Comparison of ENCODE assay signal across 1 cellular context in genomic region chr19:489418-490196, GRCh38.
TF ChIP-seq lines count a peak whose summit lies in the region.

No MANE protein-coding gene starts in this region.

TF ChIP-seq in endothelial cell of umbilical vein, 7 proteins besides CTCF, POLR2A, EP300 and RAD21:
- TF ChIP-seq JUN (IDR thresholded peaks at IDR 0.05; ENCODE audit: borderline replicate concordance, insufficient read depth, insufficient read length, low read depth) (no peak), EZH2 (IDR thresholded peaks at IDR 0.05; ENCODE audit: borderline replicate concordance, low read depth, low read length, severe bottlenecking) (no peak), POLR2AphosphoS5 (IDR thresholded peaks at IDR 0.05; ENCODE audit: insufficient read depth, low read depth, low read length) (no peak), MAX (IDR thresholded peaks at IDR 0.05; ENCODE audit: insufficient read depth, insufficient read length) (no peak), GATA2 (IDR thresholded peaks at IDR 0.05; ENCODE audit: insufficient read depth, insufficient read length, low read depth, low read length) (no peak), MYC (IDR thresholded peaks at IDR 0.05; ENCODE audit: low read depth, low read length) (no peak), FOS (IDR thresholded peaks at IDR 0.05; ENCODE audit: borderline replicate concordance, insufficient read depth, low read length) (no peak)
TF ChIP-seq in endothelial cell of umbilical vein: peak in this region for 0.
